In genomic region chr16:69709456-69710084, GRCh38 we compare ENCODE assay signal across 8 cellular contexts. TPM values are rescaled to one million over a fixed set of nuclear protein-coding genes. Genes with fewer than 3 reads are reported as not detected.
DNase-seq lines count a peak whose midpoint lies in the region; ATAC-seq and TF ChIP-seq lines count a peak whose summit lies in the region.

No MANE protein-coding gene starts in this region.

- H3K27me3 ChIP-seq in CD8-positive, alpha-beta T cell (ENCODE audit: insufficient read depth, low read length) = no peaks in the 10 kb centered on the region
- H3K27me3 ChIP-seq in suprapubic skin = no peaks in the 10 kb centered on the region

- TF ChIP-seq POLR2A in suprapubic skin (IDR thresholded peaks at IDR 0.05) = no peak

- CTCF ChIA-PET in CD8-positive, alpha-beta T cell (lab: Charles Lee) = interaction anchor here (0.6 to 5.9 kb wide), 23 partner anchors 8 to 334 kb away, joined by 3 to 88 read pairs (median 4); partner anchors contain the start of genes NOB1 and NQO1
- CTCF ChIA-PET in HEK293T (lab: Yijun Ruan, JAX) = interaction anchor here (0.9 to 1.3 kb wide), 4 partner anchors 10 to 313 kb away, joined by 3 to 5 read pairs (median 3); partner anchors contain the start of genes NOB1 and NQO1

- peaks cover 7% of the 10 kb centered on the region for H3K36me3 Mint-ChIP-seq in CD8-positive, alpha-beta T cell
- H3K36me3 Mint-ChIP-seq in brain (peaks cover 4% of the 10 kb centered on the region), immature natural killer cell (peaks cover 0 to 7% (median 0%) of the 10 kb centered on the region in 3 donors)

- H3K4me3 ChIP-seq in CD8-positive, alpha-beta T cell (ENCODE audit: low read depth, low read length) = no peak overlapping the region
- H3K4me3 ChIP-seq in suprapubic skin = no peak overlapping the region

- TF ChIP-seq CTCF in CD8-positive, alpha-beta T cell (IDR thresholded peaks at IDR 0.05) = peak; percentile 87
- peak; percentile 74 to 79 for TF ChIP-seq CTCF in brain (conservative IDR thresholded peaks at IDR 0.05)
- peak; percentile 48 to 73 for TF ChIP-seq CTCF in suprapubic skin (IDR thresholded peaks at IDR 0.05)

- POLR2A ChIA-PET in CD8-positive, alpha-beta T cell (lab: Charles Lee) = interaction anchor here (1.1 to 3.1 kb wide), 2 partner anchors 17 to 45 kb away, joined by 4 to 17 read pairs; partner anchors contain the start of genes NOB1 and NQO1
- POLR2A ChIA-PET in HEK293T (lab: Yijun Ruan, JAX) = interaction anchor here (3.7 kb wide), 1 partner anchor 45 kb away, joined by 10 read pairs; the partner anchor contains the start of gene NOB1

- H3K27ac Mint-ChIP-seq in CD8-positive, alpha-beta T cell = no peak overlapping the region
- H3K27ac Mint-ChIP-seq in brain (peak overlapping the region; percentile 51 to 90 (median 73)), immature natural killer cell (peak overlapping the region; percentile 1 to 43 (median 20))

- TF ChIP-seq EP300 in suprapubic skin (IDR thresholded peaks at IDR 0.05) = no peak

- no peaks in the 10 kb centered on the region for H3K9me3 Mint-ChIP-seq in CD8-positive, alpha-beta T cell
- H3K9me3 Mint-ChIP-seq in brain = no peaks in the 10 kb centered on the region
- no peaks in the 10 kb centered on the region for H3K9me3 Mint-ChIP-seq in immature natural killer cell

- H3K27ac ChIP-seq in CD8-positive, alpha-beta T cell (ENCODE audit: low read depth, low read length) = no peak overlapping the region
- H3K27ac ChIP-seq in suprapubic skin = no peak overlapping the region

- intact Hi-C loops in CD8-positive, alpha-beta T cell (cut with DNase I, micrococcal nuclease) = loop anchor here (1.0 to 5.0 kb wide), 6 partner anchors 17 to 943 kb away; partner anchors contain the start of genes NOB1 (in 1 of the 2), NQO1 (in 1 of the 2) and WWP2 (in 1 of the 2)

- DNase-seq in CD8-positive, alpha-beta T cell = no peak
- DNase-seq in HEK293T (ENCODE audit: extremely low spot score) (peak; percentile 54), NCI-H82 (lab: John Stamatoyannopoulos, UW) (peak; percentile 88), immature natural killer cell (peak; percentile 51 to 63 (median 57)), suprapubic skin (ENCODE audit: low spot score in 2 of 2) (peak in 1 of 2 donors; percentile 31)
- DNase-seq in stimulated activated CD4-positive, alpha-beta T cell treated with anti-CD3 and anti-CD28 coated beads, Interleukin-4, amount 100 ng/mL, for 24 hours = no peak

- H3K36me3 ChIP-seq in CD8-positive, alpha-beta T cell (ENCODE audit: insufficient read depth, low read length) = no peaks in the 10 kb centered on the region
- H3K36me3 ChIP-seq in suprapubic skin = peaks cover 7% of the 10 kb centered on the region

- no peak overlapping the region for H3K4me3 Mint-ChIP-seq in CD8-positive, alpha-beta T cell
- no peak overlapping the region for H3K4me3 Mint-ChIP-seq in brain
- no peak overlapping the region for H3K4me3 Mint-ChIP-seq in immature natural killer cell

- peak; percentile 55 for ATAC-seq in CD8-positive, alpha-beta T cell
- ATAC-seq in HG03280 (IDR thresholded peaks at IDR 0.05; ENCODE audit: unreplicated experiment) = no peak

- H3K4me1 ChIP-seq in CD8-positive, alpha-beta T cell (ENCODE audit: insufficient read depth, low read length) = no peaks in the 10 kb centered on the region
- peaks cover 49% of the 10 kb centered on the region for H3K4me1 ChIP-seq in suprapubic skin

- no peaks in the 10 kb centered on the region for H3K27me3 Mint-ChIP-seq in CD8-positive, alpha-beta T cell (ENCODE audit: low read depth)
- no peaks in the 10 kb centered on the region for H3K27me3 Mint-ChIP-seq in brain
- H3K27me3 Mint-ChIP-seq in immature natural killer cell (ENCODE audit: low read depth in 3 of 3) = peaks cover 0 to 5% (median 0%) of the 10 kb centered on the region in 3 donors

- 32% methylated on average over 5 of the region's 5 CpGs for WGBS in suprapubic skin

- H3K4me1 Mint-ChIP-seq in CD8-positive, alpha-beta T cell (ENCODE audit: low read depth) = peaks cover 4% of the 10 kb centered on the region
- H3K4me1 Mint-ChIP-seq in brain (peaks cover 5% of the 10 kb centered on the region), immature natural killer cell (peaks cover 3 to 7% of the 10 kb centered on the region in 2 donors)

- H3K9me3 ChIP-seq in CD8-positive, alpha-beta T cell (ENCODE audit: low read length) = no peaks in the 10 kb centered on the region
- no peaks in the 10 kb centered on the region for H3K9me3 ChIP-seq in suprapubic skin

TF ChIP-seq in HEK293T, 16 proteins besides CTCF, POLR2A, EP300 and RAD21:
- TF ChIP-seq SUZ12 (IDR thresholded peaks at IDR 0.05) = no peak
- TF ChIP-seq FOXK2 (IDR thresholded peaks at IDR 0.05) = no peak
- no peak for TF ChIP-seq ARNT (IDR thresholded peaks at IDR 0.05)
- no peak for TF ChIP-seq NFRKB (IDR thresholded peaks at IDR 0.05)
- TF ChIP-seq PKNOX1 (IDR thresholded peaks at IDR 0.05) = no peak
- no peak for TF ChIP-seq L3MBTL2 (conservative IDR thresholded peaks at IDR 0.05)
- TF ChIP-seq HDGF (IDR thresholded peaks at IDR 0.05; ENCODE audit: borderline replicate concordance) = no peak
- TF ChIP-seq ELF4 (IDR thresholded peaks at IDR 0.05) = no peak
- TF ChIP-seq CTBP1 (IDR thresholded peaks at IDR 0.05; ENCODE audit: borderline replicate concordance) = no peak
- TF ChIP-seq TARDBP (IDR thresholded peaks at IDR 0.05) = no peak
- TF ChIP-seq BHLHE40 (IDR thresholded peaks at IDR 0.05; ENCODE audit: borderline replicate concordance) = no peak
- no peak for TF ChIP-seq LEF1 (IDR thresholded peaks at IDR 0.05; ENCODE audit: borderline replicate concordance)
- no peak for TF ChIP-seq FOXM1 (IDR thresholded peaks at IDR 0.05; ENCODE audit: borderline replicate concordance)
- no peak for TF ChIP-seq SP1 (IDR thresholded peaks at IDR 0.05)
- TF ChIP-seq ZNF384 (IDR thresholded peaks at IDR 0.05) = no peak
- no peak for TF ChIP-seq FOXA1 (IDR thresholded peaks at IDR 0.05)

RNA-seq across cellular contexts. Expression of gene NQO1, which starts 16.8 kb away (rescaled TPM):
- under 1 TPM; 0.27 to 0.28 TPM for total RNA-seq in CD8-positive, alpha-beta T cell
- polyA plus RNA-seq in brain (ENCODE audit: insufficient read depth, low read depth, low replicate concordance) (76.1 TPM), immature natural killer cell (10 to 100 TPM; 12.8 to 14.6 (median 13.3) TPM)
- total RNA-seq in suprapubic skin = 10 to 100 TPM; 10.2 to 34.6 (median 21.4) TPM

RNA-seq across cellular contexts. Expression of gene NOB1, which starts 45.2 kb away (rescaled TPM):
- 10 to 100 TPM; 46.4 to 48.0 TPM for total RNA-seq in CD8-positive, alpha-beta T cell
- polyA plus RNA-seq in brain (ENCODE audit: insufficient read depth, low read depth, low replicate concordance) (41.4 TPM), immature natural killer cell (10 to 100 TPM; 16.9 to 34.2 (median 24.8) TPM)
- 10 to 100 TPM; 45.2 to 62.9 (median 52.1) TPM for total RNA-seq in suprapubic skin

RNA-seq across cellular contexts. Expression of gene WWP2, which starts 52.6 kb away (rescaled TPM):
- total RNA-seq in CD8-positive, alpha-beta T cell = 10 to 100 TPM; 36.7 to 36.9 TPM
- polyA plus RNA-seq in brain (ENCODE audit: insufficient read depth, low read depth, low replicate concordance) (42.5 TPM), immature natural killer cell (10 to 100 TPM; 19.0 to 67.9 (median 29.3) TPM)
- 10 to 100 TPM; 27.1 to 48.9 (median 42.2) TPM for total RNA-seq in suprapubic skin

Comparison
In these comparisons a context has a peak if more than half of its experiments do, and no peak if none do; other contexts are left out.
1. DNase-seq: peak in HEK293T (single experiment), NCI-H82 (single experiment) and immature natural killer cell (3 of 3); none in CD8-positive, alpha-beta T cell (0 of 7) and stimulated activated CD4-positive, alpha-beta T cell treated with anti-CD3 and anti-CD28 coated beads, Interleukin-4, amount 100 ng/mL, for 24 hours (single experiment).
2. RNA of gene NQO1, which starts 16.8 kb away (total RNA-seq): 10.2 to 34.6 TPM in suprapubic skin; 0.27 to 0.28 TPM in CD8-positive, alpha-beta T cell; every median in the first group is over 4 times any median in the second.
3. Peak in every context shown above with its lines, with median percentiles within 50 percentile points of each other: CTCF ChIP-seq.